ENCODE assay signal across 25 cellular contexts in the genomic region with DNA sequence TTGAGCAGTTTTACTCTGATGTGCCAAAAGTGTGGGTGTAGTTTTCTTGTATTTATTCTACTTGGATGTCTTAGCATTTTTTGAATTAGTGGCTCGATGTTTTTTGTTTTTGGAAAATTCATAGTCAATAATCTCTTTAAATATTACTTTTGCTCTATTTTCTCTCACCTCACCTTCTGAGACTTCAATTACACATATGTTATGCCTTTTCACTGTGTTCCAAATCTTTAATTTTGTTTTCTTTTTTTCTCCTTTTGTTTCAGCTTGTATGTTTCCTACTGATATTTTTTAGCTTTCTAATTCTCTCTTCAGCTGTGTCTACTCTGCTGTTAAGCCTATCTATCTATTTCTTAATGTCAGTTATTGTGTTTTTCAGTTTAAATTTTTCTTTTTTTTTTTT.
"Had no signal": no experiment of that assay in that cellular context is flagged by ENCODE, and none has a peak within 500 bp of the region (broad histone marks: within the 10 kb centered on the region; RNA-seq: fewer than 3 reads in every experiment).

No MANE protein-coding gene starts in this region.

- DNase-seq: colonic mucosa; cortex of kidney; dermis blood vessel endothelial cell; dorsolateral prefrontal cortex; effector CD4-positive, alpha-beta T cell; effector CD8-positive, alpha-beta T cell; effector memory CD4-positive, alpha-beta T cell; effector memory CD8-positive, alpha-beta T cell; endodermal cell; erythroblast; esophagus squamous epithelium; foreskin fibroblast; foreskin keratinocyte; foreskin melanocyte; gastrocnemius medialis; glutamatergic neuron; head of caudate nucleus; heart left ventricle; heart right ventricle had no signal

- H3K9me3 ChIP-seq: colonic mucosa, esophagus muscularis mucosa, esophagus squamous epithelium, gastrocnemius medialis, gastroesophageal sphincter had no signal

- H3K27me3 ChIP-seq: colonic mucosa, esophagus muscularis mucosa, esophagus squamous epithelium, gastrocnemius medialis, gastroesophageal sphincter, heart left ventricle, hepatocyte had no signal

- H3K4me1 ChIP-seq: colonic mucosa, esophagus muscularis mucosa, esophagus squamous epithelium, foreskin keratinocyte, gastrocnemius medialis, gastroesophageal sphincter, heart left ventricle had no signal

- H3K79me2 ChIP-seq: hepatocyte had no signal

- ATAC-seq: effector memory CD8-positive, alpha-beta T cell; esophagus mucosa; foreskin keratinocyte; gastrocnemius medialis; gastroesophageal sphincter; heart left ventricle; heart right ventricle had no signal

- H3K4me3 ChIP-seq: colonic mucosa, coronary artery, dorsolateral prefrontal cortex, esophagus muscularis mucosa, esophagus squamous epithelium, gastrocnemius medialis, gastroesophageal sphincter, heart left ventricle, heart right ventricle, hepatocyte had no signal

- H3K36me3 ChIP-seq: colonic mucosa, esophagus muscularis mucosa, esophagus squamous epithelium, gastrocnemius medialis, gastroesophageal sphincter, heart left ventricle, heart right ventricle had no signal

- H3K4me2 ChIP-seq: hepatocyte had no signal

- H3K27ac ChIP-seq: colonic mucosa, coronary artery, dorsolateral prefrontal cortex, epithelial cell of prostate, esophagus muscularis mucosa, esophagus squamous epithelium, foreskin keratinocyte, gastrocnemius medialis, gastroesophageal sphincter, heart left ventricle, heart right ventricle, hepatocyte had no signal

- H2AFZ ChIP-seq: hepatocyte had no signal
